ENCODE assay signal across 28 cellular contexts in genomic region chr2:79849949-79850348, GRCh38.
"Had no signal": no experiment of that assay in that cellular context is flagged by ENCODE, and none has a peak within 500 bp of the region (broad histone marks: within the 10 kb centered on the region; RNA-seq: fewer than 3 reads in every experiment).

No MANE protein-coding gene starts in this region.

- H3K4me1 Mint-ChIP-seq: endodermal cell, naive B cell had no signal

- H3K27ac ChIP-seq: colonic mucosa, epithelial cell of prostate, esophagus squamous epithelium, gastrocnemius medialis, heart right ventricle, left lung, lower lobe of right lung had no signal

- H3K27me3 ChIP-seq: colonic mucosa, esophagus squamous epithelium, gastrocnemius medialis, heart right ventricle, left lung had no signal

- H3K4me1 ChIP-seq: colonic mucosa, esophagus squamous epithelium, gastrocnemius medialis, heart right ventricle, left lung, lower lobe of right lung had no signal

- DNase-seq: colonic mucosa; cortex of kidney; effector CD8-positive, alpha-beta T cell; effector memory CD8-positive, alpha-beta T cell; endodermal cell; erythroblast; esophagus squamous epithelium; foreskin fibroblast; foreskin melanocyte; gastrocnemius medialis; glutamatergic neuron; head of caudate nucleus; heart right ventricle; hippocampal formation; left cardiac atrium; left lung; left ventricle myocardium superior; lower lobe of right lung; mesenchymal stem cell; mucosa of descending colon; naive B cell had no signal

- ATAC-seq: effector memory CD8-positive, alpha-beta T cell; esophagus mucosa; gastrocnemius medialis; heart right ventricle; left cardiac atrium; left lung; left ventricle myocardium superior; lower lobe of right lung; mucosa of descending colon had no signal

- H3K36me3 ChIP-seq: colonic mucosa, esophagus squamous epithelium, gastrocnemius medialis, heart right ventricle, left lung, lower lobe of right lung had no signal

- H3K27me3 Mint-ChIP-seq: dendritic cell treated with granulocyte-macrophage colony-stimulating factor and Interleukin-4, amounts not matched to agents 40 ng/mL and 50 ng/mL, for 4 days; effector memory CD8-positive, alpha-beta T cell; naive B cell had no signal

- H3K27ac Mint-ChIP-seq: dendritic cell treated with granulocyte-macrophage colony-stimulating factor and Interleukin-4, amounts not matched to agents 40 ng/mL and 50 ng/mL, for 4 days; effector memory CD8-positive, alpha-beta T cell; endodermal cell; mesothelial cell of epicardium; naive B cell had no signal

- H3K4me3 Mint-ChIP-seq: dendritic cell treated with granulocyte-macrophage colony-stimulating factor and Interleukin-4, amounts not matched to agents 40 ng/mL and 50 ng/mL, for 4 days; effector memory CD8-positive, alpha-beta T cell; endodermal cell; mesothelial cell of epicardium; naive B cell had no signal

- H3K4me3 ChIP-seq: colonic mucosa, esophagus squamous epithelium, gastrocnemius medialis, heart right ventricle, left lung, lower lobe of right lung, mucosa of descending colon had no signal

- H3K36me3 Mint-ChIP-seq: mesothelial cell of epicardium, naive B cell had no signal

- H3K9me3 Mint-ChIP-seq: dendritic cell treated with granulocyte-macrophage colony-stimulating factor and Interleukin-4, amounts not matched to agents 40 ng/mL and 50 ng/mL, for 4 days; endodermal cell; mesothelial cell of epicardium had no signal

- H3K9me3 ChIP-seq: colonic mucosa, esophagus squamous epithelium, gastrocnemius medialis, heart right ventricle, left lung, lower lobe of right lung, mucosa of descending colon had no signal

- FAIRE-seq: endometrium, islet of Langerhans, keratinocyte had no signal
